29 cellular contexts compared by ENCODE assay signal in the genomic region with DNA sequence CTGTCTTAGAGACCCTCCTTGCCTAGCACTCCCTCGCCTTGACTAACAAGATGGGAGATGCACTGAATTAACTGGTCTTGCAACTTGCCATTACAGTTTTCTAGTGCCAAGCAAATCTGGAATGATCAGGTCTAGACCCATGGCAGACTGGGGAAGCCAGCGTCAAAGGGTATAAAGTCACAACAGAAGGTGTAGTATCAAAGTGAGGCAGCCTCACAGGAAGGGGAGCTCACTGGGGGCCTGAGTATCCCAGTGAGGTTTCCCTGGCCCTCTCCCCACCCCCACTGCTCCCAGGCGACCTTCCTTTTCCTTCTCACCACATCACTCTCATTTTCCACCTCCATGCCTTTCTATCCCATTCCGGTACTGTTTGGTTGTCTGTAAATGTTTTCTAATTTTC.
DNase-seq lines count a peak whose midpoint lies in the region; ATAC-seq, FAIRE-seq and TF ChIP-seq lines count a peak whose summit lies in the region.
"Had no signal": no experiment of that assay in that cellular context is flagged by ENCODE, and none has a peak within 500 bp of the region (broad histone marks: within the 10 kb centered on the region; RNA-seq: fewer than 3 reads in every experiment).

No MANE protein-coding gene starts in this region.

- TF ChIP-seq EP300 in K562 (IDR thresholded peaks at IDR 0.05; ENCODE audit: low read length) = no peak

- no peaks in the 10 kb centered on the region for H3K9me3 Mint-ChIP-seq in activated naive CD4-positive, alpha-beta T cell treated with anti-CD3 and anti-CD28 coated beads, Interleukin-2, amount 50 U/mL, for 24 hours
- H3K9me3 Mint-ChIP-seq in naive thymus-derived CD4-positive, alpha-beta T cell = peaks cover 0 to 10% (median 0%) of the 10 kb centered on the region in 11 donors
- H3K9me3 Mint-ChIP-seq: activated CD4-positive, alpha-beta memory T cell treated with anti-CD3 and anti-CD28 coated beads for 36 hours; activated T-helper 1 cell treated with anti-CD3 and anti-CD28 coated beads, Interleukin-12 subunit alpha, Interleukin-12 subunit beta, Interleukin-2, Interleukin-4 antibody, amounts not matched to agents 30 ng/mL and 10 ng/mL and 1 ng/mL, durations not matched to agents 14 hours and 24 hours and 36 hours; CD8-positive, alpha-beta memory T cell; natural killer cell; T-cell had no signal

- no peaks in the 10 kb centered on the region for H3K27me3 Mint-ChIP-seq in activated naive CD4-positive, alpha-beta T cell treated with anti-CD3 and anti-CD28 coated beads, Interleukin-2, amount 50 U/mL, for 24 hours
- peaks cover 0 to 22% (median 0%) of the 10 kb centered on the region in 5 donors for H3K27me3 Mint-ChIP-seq in naive thymus-derived CD4-positive, alpha-beta T cell
- H3K27me3 Mint-ChIP-seq: activated CD4-positive, alpha-beta memory T cell treated with anti-CD3 and anti-CD28 coated beads for 36 hours; activated naive CD8-positive, alpha-beta T cell treated with anti-CD3 and anti-CD28 coated beads for 36 hours; T-cell had no signal

- H3K4me1 Mint-ChIP-seq in activated naive CD4-positive, alpha-beta T cell treated with anti-CD3 and anti-CD28 coated beads, Interleukin-2, amount 50 U/mL, for 24 hours = peaks cover 88% of the 10 kb centered on the region
- H3K4me1 Mint-ChIP-seq in naive thymus-derived CD4-positive, alpha-beta T cell = peaks cover 51 to 99% (median 95%) of the 10 kb centered on the region in 7 donors

- no peak for TF ChIP-seq RAD21 in K562 (CRISPR knock-in tag; conservative IDR thresholded peaks at IDR 0.05 in 1 of 2, IDR thresholded peaks at IDR 0.05 in 1 of 2)

- H3K27ac ChIP-seq in K562 (ENCODE audit: extremely low read depth, low read depth, low read length) (no peak overlapping the region), uterus (peak overlapping the region; percentile 61 to 68)
- no peak overlapping the region for H3K27ac ChIP-seq in naive thymus-derived CD4-positive, alpha-beta T cell (ENCODE audit: low read depth, low read length)
- H3K27ac ChIP-seq: coronary artery, SJSA1, suprapubic skin had no signal

- H4K20me1 ChIP-seq in K562 (replicated peaks; ENCODE audit: control insufficient read depth, insufficient read depth, low read length) = no peaks in the 10 kb centered on the region

- H3K79me2 ChIP-seq in K562 (ENCODE audit: control insufficient read depth, insufficient read depth, low read length) = peaks cover 55% of the 10 kb centered on the region

- no peak overlapping the region; the same call in 1 of the 2 replicates for H3K4me2 ChIP-seq in K562 (ENCODE audit: insufficient read depth, low read length)

- H3K9ac ChIP-seq in K562 (ENCODE audit: insufficient read depth in 1 of 2, low read depth in 2 of 2, low read length in 2 of 2) = no peak overlapping the region

- BruUV-seq in K562 (replicated peaks; lab: Mats Ljungman, UMichigan) = no TSS peak

- TF ChIP-seq POLR2A in K562 (conservative IDR thresholded peaks at IDR 0.05) = no peak
- no peak for TF ChIP-seq POLR2A in uterus (IDR thresholded peaks at IDR 0.05)

- peaks cover 21% of the 10 kb centered on the region for H3K36me3 Mint-ChIP-seq in activated naive CD4-positive, alpha-beta T cell treated with anti-CD3 and anti-CD28 coated beads, Interleukin-2, amount 50 U/mL, for 24 hours
- H3K36me3 Mint-ChIP-seq in naive thymus-derived CD4-positive, alpha-beta T cell = peaks cover 17 to 48% (median 26%) of the 10 kb centered on the region in 5 donors

- H3K4me1 ChIP-seq in K562 (replicated peaks in 1 of 2; ENCODE audit: control insufficient read depth in 2 of 2, insufficient read depth in 2 of 2, low read length in 2 of 2) = peaks cover 25 to 63% of the 10 kb centered on the region in 2 experiments
- peaks cover 7 to 73% of the 10 kb centered on the region in 2 donors for H3K4me1 ChIP-seq in naive thymus-derived CD4-positive, alpha-beta T cell (ENCODE audit: control insufficient read depth in 2 of 2, insufficient read depth in 2 of 2, low read length in 2 of 2)
- H3K4me1 ChIP-seq in uterus = peaks cover 0 to 3% of the 10 kb centered on the region in 2 donors

- no peaks in the 10 kb centered on the region for H3K36me3 ChIP-seq in K562 (ENCODE audit: control insufficient read depth, insufficient read depth, low read length)
- H3K36me3 ChIP-seq in naive thymus-derived CD4-positive, alpha-beta T cell (ENCODE audit: control insufficient read depth in 2 of 3, insufficient read depth in 3 of 3, low read length in 3 of 3) = no peaks in the 10 kb centered on the region
- H3K36me3 ChIP-seq in uterus = no peaks in the 10 kb centered on the region
- H3K36me3 ChIP-seq: ascending aorta, ovary, Peyer's patch, SJSA1, suprapubic skin had no signal

- peak overlapping the region; percentile 70 for H3K27ac Mint-ChIP-seq in activated naive CD4-positive, alpha-beta T cell treated with anti-CD3 and anti-CD28 coated beads, Interleukin-2, amount 50 U/mL, for 24 hours
- peak overlapping the region in 8 of 9 donors; percentile 2 to 86 (median 56) for H3K27ac Mint-ChIP-seq in naive thymus-derived CD4-positive, alpha-beta T cell
- H3K27ac Mint-ChIP-seq: activated CD4-positive, alpha-beta memory T cell treated with anti-CD3 and anti-CD28 coated beads for 36 hours; activated naive CD8-positive, alpha-beta T cell treated with anti-CD3 and anti-CD28 coated beads for 36 hours; activated T-helper 1 cell treated with anti-CD3 and anti-CD28 coated beads, Interleukin-12 subunit alpha, Interleukin-12 subunit beta, Interleukin-2, Interleukin-4 antibody, amounts not matched to agents 30 ng/mL and 10 ng/mL and 1 ng/mL, durations not matched to agents 14 hours and 24 hours and 36 hours; natural killer cell had no signal

- no peaks in the 10 kb centered on the region for H3K27me3 ChIP-seq in K562 (ENCODE audit: control insufficient read depth in 2 of 2, insufficient read depth in 2 of 2, low read length in 2 of 2)
- H3K27me3 ChIP-seq in naive thymus-derived CD4-positive, alpha-beta T cell (ENCODE audit: control insufficient read depth in 2 of 2, insufficient read depth in 2 of 2, low read length in 2 of 2) = no peaks in the 10 kb centered on the region
- no peaks in the 10 kb centered on the region for H3K27me3 ChIP-seq in uterus
- H3K27me3 ChIP-seq: ascending aorta, ovary, Peyer's patch, SJSA1, suprapubic skin had no signal

- in situ Hi-C loops in K562 (cut with MboI) = no loop called here

- TF ChIP-seq CTCF in K562 (IDR thresholded peaks at IDR 0.05 in 2 of 3, conservative IDR thresholded peaks at IDR 0.05 in 1 of 3; ENCODE audit: insufficient read depth in 2 of 3, low read depth in 1 of 3, low read length in 3 of 3) (no peak), uterus (IDR thresholded peaks at IDR 0.05) (no peak)

- H3K9me3 ChIP-seq in K562 (replicated peaks; ENCODE audit: control insufficient read depth, insufficient read depth, low read depth, low read length) (no peaks in the 10 kb centered on the region), uterus (no peaks in the 10 kb centered on the region)
- H3K9me3 ChIP-seq in naive thymus-derived CD4-positive, alpha-beta T cell (ENCODE audit: control insufficient read depth in 2 of 3, low read length in 3 of 3) = no peaks in the 10 kb centered on the region
- H3K9me3 ChIP-seq: ascending aorta, ovary, Peyer's patch, suprapubic skin had no signal

- H3K4me3 Mint-ChIP-seq in activated naive CD4-positive, alpha-beta T cell treated with anti-CD3 and anti-CD28 coated beads, Interleukin-2, amount 50 U/mL, for 24 hours = no peak overlapping the region
- H3K4me3 Mint-ChIP-seq in naive thymus-derived CD4-positive, alpha-beta T cell = peak overlapping the region in 7 of 10 donors; percentile 8 to 49 (median 25)
- H3K4me3 Mint-ChIP-seq: activated CD4-positive, alpha-beta memory T cell treated with anti-CD3 and anti-CD28 coated beads for 36 hours; activated naive CD8-positive, alpha-beta T cell treated with anti-CD3 and anti-CD28 coated beads for 36 hours; activated T-helper 1 cell treated with anti-CD3 and anti-CD28 coated beads, Interleukin-12 subunit alpha, Interleukin-12 subunit beta, Interleukin-2, Interleukin-4 antibody, amounts not matched to agents 30 ng/mL and 10 ng/mL and 1 ng/mL, durations not matched to agents 14 hours and 24 hours and 36 hours; CD8-positive, alpha-beta memory T cell; natural killer cell had no signal

- CTCF ChIA-PET in K562 (lab: Yijun Ruan, JAX; ENCODE audit: low intra/inter-chr PET ratio) = no interaction called here
- CTCF ChIA-PET in naive thymus-derived CD4-positive, alpha-beta T cell (lab: Charles Lee) = interaction anchor here (1.2 kb wide), 1 partner anchor 10 kb away, joined by 5 read pairs; no protein-coding TSS in a partner anchor

- intact Hi-C loops in K562 (cut with micrococcal nuclease) (no loop called here), uterus (cut with DNase I; ENCODE audit: low total_unique reads) (no loop called here)
- intact Hi-C loops in naive thymus-derived CD4-positive, alpha-beta T cell (cut with micrococcal nuclease) = no loop called here

- no peak overlapping the region for H2AFZ ChIP-seq in K562 (ENCODE audit: low read depth, low read length)

- POLR2A ChIA-PET in K562 (lab: Yijun Ruan, JAX) = interaction anchor here (0.6 to 0.7 kb wide), 2 partner anchors 11 to 59 kb away, joined by 3 read pairs; no protein-coding TSS in a partner anchor
- POLR2A ChIA-PET in naive thymus-derived CD4-positive, alpha-beta T cell (lab: Charles Lee) = interaction anchor here (0.6 to 2.2 kb wide), 7 partner anchors 11 to 117 kb away, joined by 3 to 7 read pairs (median 3); no protein-coding TSS in a partner anchor

- WGBS in K562 (ENCODE audit: insufficient coverage, low coverage, missing lambda C conversion rate) = 15% methylated on average over 2 of the region's 4 CpGs

- no peaks in the 10 kb centered on the region for H3K9me1 ChIP-seq in K562 (ENCODE audit: control insufficient read depth, insufficient read depth, low read length)

- no peak for FAIRE-seq in K562 (lab: Jason Lieb, UNC)
- FAIRE-seq: H1, urothelium cell line had no signal

- DNase-seq in activated naive CD4-positive, alpha-beta T cell (lab: John Stamatoyannopoulos, UW) = no peak
- DNase-seq in K562 (ENCODE audit: extremely low read depth in 1 of 4, low spot score in 3 of 4) = no peak
- no peak for DNase-seq in naive thymus-derived CD4-positive, alpha-beta T cell
- no peak for DNase-seq in uterus
- no peak for DNase-seq in GOT3 (lab: John Stamatoyannopoulos, UW)
- DNase-seq in epidermal melanocyte (ENCODE audit: insufficient read length, low spot score) = no peak
- DNase-seq: activated CD4-positive, alpha-beta memory T cell treated with anti-CD3 and anti-CD28 coated beads for 36 hours; activated CD8-positive, alpha-beta memory T cell treated with anti-CD3 and anti-CD28 coated beads, Interleukin-2, amount 50 U/mL, for 4 hours; activated naive CD8-positive, alpha-beta T cell treated with anti-CD3 and anti-CD28 coated beads for 36 hours; CD8-positive, alpha-beta memory T cell; natural killer cell; NCI-H1092 treated with DMSO at 0.1 percent for 48 hours; NCI-H187; NCI-H526; ovary; Peyer's patch; retina; T-cell had no signal

- no peak overlapping the region for H3K4me3 ChIP-seq in K562
- H3K4me3 ChIP-seq in naive thymus-derived CD4-positive, alpha-beta T cell (ENCODE audit: low read length) = no peak overlapping the region
- no peak overlapping the region for H3K4me3 ChIP-seq in uterus
- H3K4me3 ChIP-seq: ascending aorta, coronary artery, ovary, Peyer's patch, SJSA1, suprapubic skin had no signal

- no peak for ATAC-seq in K562
- no peak for ATAC-seq in naive thymus-derived CD4-positive, alpha-beta T cell
- no peak for ATAC-seq in HG02678 (IDR thresholded peaks at IDR 0.05; ENCODE audit: unreplicated experiment)
- ATAC-seq: activated CD4-positive, CD25-positive, alpha-beta regulatory T cell treated with anti-CD3 and anti-CD28 coated beads, Interleukin-2, amount 50 U/mL, for 24 hours; left lobe of liver; natural killer cell; T-cell had no signal

Comparison
In these comparisons a context has a peak if more than half of its experiments do, and no peak if none do; other contexts are left out.
1. H3K27ac ChIP-seq: peak in uterus (2 of 2); none in K562 (single experiment) and naive thymus-derived CD4-positive, alpha-beta T cell (single experiment).